Comparison of ENCODE assay signal across 1 cellular context in genomic region chr5:10439692-10440091, GRCh38.
TF ChIP-seq lines count a peak whose summit lies in the region.

No MANE protein-coding gene starts in this region.

TF ChIP-seq in GM12878, 131 proteins besides CTCF, POLR2A, EP300 and RAD21 (continued from another document):
- no peak for TF ChIP-seq PBX3 (IDR thresholded peaks at IDR 0.05; ENCODE audit: insufficient replicate concordance, low read depth, low read length)
- no peak for TF ChIP-seq ZBTB4 (CRISPR knock-in tag; IDR thresholded peaks at IDR 0.05)
- TF ChIP-seq FOXM1 (IDR thresholded peaks at IDR 0.05; ENCODE audit: low read depth, low read length), result no peak
- no peak for TF ChIP-seq EED (IDR thresholded peaks at IDR 0.05; ENCODE audit: low read depth)
- no peak for TF ChIP-seq STAT3 (IDR thresholded peaks at IDR 0.05; ENCODE audit: low read depth, low read length)
- TF ChIP-seq TCF12 (IDR thresholded peaks at IDR 0.05; ENCODE audit: low read depth, low read length), result no peak
- TF ChIP-seq CBX5 (IDR thresholded peaks at IDR 0.05; ENCODE audit: low read depth), result no peak
- no peak for TF ChIP-seq SREBF1 (IDR thresholded peaks at IDR 0.05; ENCODE audit: low read length)
- TF ChIP-seq RFX5 (IDR thresholded peaks at IDR 0.05; ENCODE audit: low read depth, low read length), result no peak
- no peak for TF ChIP-seq EGR1 (IDR thresholded peaks at IDR 0.05; ENCODE audit: borderline replicate concordance in 1 of 2, low read depth in 2 of 2, low read length in 2 of 2)
- TF ChIP-seq KLF5 (IDR thresholded peaks at IDR 0.05; ENCODE audit: partially characterized antibody), result no peak
- no peak for TF ChIP-seq ATF7 (IDR thresholded peaks at IDR 0.05; ENCODE audit: low read depth)
- TF ChIP-seq FOXK2 (IDR thresholded peaks at IDR 0.05), result no peak
- TF ChIP-seq SRF (IDR thresholded peaks at IDR 0.05; ENCODE audit: low read depth in 2 of 2, low read length in 2 of 2), result no peak
- no peak for TF ChIP-seq SMARCA5 (IDR thresholded peaks at IDR 0.05)
- TF ChIP-seq NR2F1 (conservative IDR thresholded peaks at IDR 0.05), result no peak
TF ChIP-seq in GM12878: peak in this region for 0.
